9 cellular contexts compared by ENCODE assay signal in the genomic region with DNA sequence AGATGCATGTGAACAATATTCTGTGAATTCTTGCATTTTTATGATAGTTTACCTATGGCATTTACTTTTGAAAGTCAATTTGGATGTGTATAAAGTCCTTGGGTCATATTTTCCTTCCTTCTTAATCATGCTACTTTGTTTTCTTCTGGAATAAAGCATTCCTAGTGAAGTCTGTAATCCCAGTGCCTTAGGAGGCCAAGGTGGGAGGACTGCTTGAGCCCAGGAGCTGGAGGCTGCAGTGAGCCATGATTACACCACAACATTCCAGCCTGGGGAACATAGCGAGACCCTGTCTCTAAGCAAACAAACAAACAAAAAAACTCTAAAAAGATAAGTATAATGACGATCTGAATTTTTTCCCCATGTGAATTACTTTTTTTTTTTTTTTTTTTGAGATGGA.
"Had no signal": no experiment of that assay in that cellular context is flagged by ENCODE, and none has a peak within 500 bp of the region (broad histone marks: within the 10 kb centered on the region; RNA-seq: fewer than 3 reads in every experiment).

No MANE protein-coding gene starts in this region.

- H3K4me2 ChIP-seq: GM23338 had no signal

- ATAC-seq: GM23338, HCT116 had no signal

- H3K36me3 ChIP-seq: HAP-1 had no signal

- H3K9ac ChIP-seq: GM23248 had no signal

- H3K27ac ChIP-seq: GM23248 had no signal

- DNase-seq: GM23248, GOT3, H7, H9, HCEC 1CT, HFFc6 had no signal

- H3K4me1 ChIP-seq: HAP-1 had no signal

- H3K9me3 ChIP-seq: HAP-1 had no signal

- H2AFZ ChIP-seq: GM23248, GM23338 had no signal

- H3K4me3 ChIP-seq: GM23248, GM23338, HAP-1 had no signal
